ENCODE assay signal across 29 cellular contexts in genomic region chr15:55630921-55631320, GRCh38. TPM values are rescaled to one million over a fixed set of nuclear protein-coding genes. Genes with fewer than 3 reads are reported as not detected.
DNase-seq lines count a peak whose midpoint lies in the region; ATAC-seq, FAIRE-seq and TF ChIP-seq lines count a peak whose summit lies in the region.
"Had no signal": no experiment of that assay in that cellular context is flagged by ENCODE, and none has a peak within 500 bp of the region (broad histone marks: within the 10 kb centered on the region; RNA-seq: fewer than 3 reads in every experiment).

No MANE protein-coding gene starts in this region.

- H3K4me1 ChIP-seq in cardiac muscle cell (ENCODE audit: low read depth) = no peaks in the 10 kb centered on the region
- peaks cover 6% of the 10 kb centered on the region for H3K4me1 ChIP-seq in endothelial cell of umbilical vein (ENCODE audit: control insufficient read depth, extremely low read depth, insufficient read depth, low read length)

- H3K79me2 ChIP-seq in endothelial cell of umbilical vein (ENCODE audit: control insufficient read depth, insufficient read depth, low read length) = no peaks in the 10 kb centered on the region

- H3K27me3 ChIP-seq in cardiac muscle cell (no peaks in the 10 kb centered on the region), endothelial cell of umbilical vein (ENCODE audit: control insufficient read depth in 2 of 2, insufficient read depth in 2 of 2, low read length in 2 of 2) (no peaks in the 10 kb centered on the region)

- peaks cover 20% of the 10 kb centered on the region for H3K4me1 Mint-ChIP-seq in nephron progenitor cell
- peaks cover 2% of the 10 kb centered on the region for H3K4me1 Mint-ChIP-seq in activated CD8-positive, alpha-beta memory T cell treated with anti-CD3 and anti-CD28 coated beads, Interleukin-2, amount 10 ng/mL, durations not matched to agents 7 days and 5 days
- H3K4me1 Mint-ChIP-seq: activated CD4-positive, alpha-beta T cell treated with anti-CD3 and anti-CD28 coated beads, Interleukin-2, amount 10 ng/mL, durations not matched to agents 7 days and 5 days; activated naive CD4-positive, alpha-beta T cell treated with anti-CD3 and anti-CD28 coated beads, Interleukin-2, amount 50 U/mL, for 24 hours; central memory CD8-positive, alpha-beta T cell; nephron had no signal

- POLR2A ChIA-PET in endothelial cell of umbilical vein (lab: Charles Lee) = no interaction called here

- no peaks in the 10 kb centered on the region for H3K9me3 Mint-ChIP-seq in nephron progenitor cell
- no peaks in the 10 kb centered on the region for H3K9me3 Mint-ChIP-seq in activated CD8-positive, alpha-beta memory T cell treated with anti-CD3 and anti-CD28 coated beads, Interleukin-2, amount 10 ng/mL, durations not matched to agents 7 days and 5 days (ENCODE audit: low read depth)
- H3K9me3 Mint-ChIP-seq: activated CD4-positive, alpha-beta T cell treated with anti-CD3 and anti-CD28 coated beads, Interleukin-2, amount 10 ng/mL, durations not matched to agents 7 days and 5 days; activated naive CD4-positive, alpha-beta T cell treated with anti-CD3 and anti-CD28 coated beads, Interleukin-2, amount 50 U/mL, for 24 hours; activated T-helper 1 cell treated with anti-CD3 and anti-CD28 coated beads, Interleukin-12 subunit alpha, Interleukin-12 subunit beta, Interleukin-2, Interleukin-4 antibody, amounts not matched to agents 30 ng/mL and 10 ng/mL and 1 ng/mL, durations not matched to agents 14 hours and 24 hours and 36 hours; central memory CD8-positive, alpha-beta T cell; H9; nephron had no signal

- DNase-seq in cardiac muscle cell (ENCODE audit: low read depth in 1 of 2, low spot score in 1 of 2) (no peak), cardiac septum (ENCODE audit: low spot score) (no peak), endothelial cell of umbilical vein (ENCODE audit: low read depth, low spot score) (peak; percentile 11), nephron progenitor cell (no peak), NCI-H2196 treated with DMSO at 0.1 percent for 48 hours (lab: John Stamatoyannopoulos, UW; ENCODE audit: unreplicated experiment) (no peak)
- DNase-seq in activated CD8-positive, alpha-beta memory T cell treated with anti-CD3 and anti-CD28 coated beads, Interleukin-2, amount 10 ng/mL, durations not matched to agents 7 days and 5 days = no peak
- DNase-seq: activated CD4-positive, alpha-beta T cell treated with anti-CD3 and anti-CD28 coated beads, Interleukin-2, amount 10 ng/mL, durations not matched to agents 7 days and 5 days; COR-L47; DMS79; erythroblast; H9; left ventricle myocardium superior; NCI-H1048; NCI-H1694 treated with DMSO at 0.1 percent for 48 hours; NCI-H226; NCI-H748 treated with DMSO at 0.1 percent for 48 hours; posterior cingulate gyrus; small intestine; stimulated activated CD4-positive, alpha-beta T cell treated with anti-CD3 and anti-CD28 coated beads, Interleukin-1b, Interleukin-23, amount 100 ng/mL, for 48 hours; WERI-Rb-1 had no signal

- H3K9me3 ChIP-seq in cardiac muscle cell (ENCODE audit: low read depth) = no peaks in the 10 kb centered on the region
- H3K9me3 ChIP-seq in endothelial cell of umbilical vein (replicated peaks; ENCODE audit: control insufficient read depth, insufficient read depth, low read length) = no peaks in the 10 kb centered on the region

- no peaks in the 10 kb centered on the region for H4K20me1 ChIP-seq in endothelial cell of umbilical vein (replicated peaks; ENCODE audit: control insufficient read depth, extremely low read depth, insufficient read depth, low read length)

- H3K4me3 ChIP-seq in cardiac muscle cell (no peak overlapping the region), endothelial cell of umbilical vein (replicated peaks in 1 of 3; ENCODE audit: insufficient read depth in 1 of 3, low read depth in 1 of 3, low read length in 3 of 3) (no peak overlapping the region)

- no peak for FAIRE-seq in endothelial cell of umbilical vein (lab: Jason Lieb, UNC)
- FAIRE-seq: A204.1, frontal cortex, islet of Langerhans, small intestine had no signal

- no peak for TF ChIP-seq POLR2A in endothelial cell of umbilical vein (IDR thresholded peaks at IDR 0.05; ENCODE audit: low read depth, low read length)

- H2AFZ ChIP-seq in endothelial cell of umbilical vein (ENCODE audit: low read depth, low read length) = no peak overlapping the region

- TF ChIP-seq CTCF in cardiac muscle cell (IDR thresholded peaks at IDR 0.05; ENCODE audit: low read depth, low read length) (no peak), endothelial cell of umbilical vein (IDR thresholded peaks at IDR 0.05; ENCODE audit: extremely low read depth in 1 of 2, insufficient read depth in 1 of 2, low read depth in 1 of 2, low read length in 2 of 2) (no peak), nephron progenitor cell (IDR thresholded peaks at IDR 0.05) (no peak)

- peak overlapping the region; percentile 96 for H3K27ac Mint-ChIP-seq in nephron progenitor cell
- H3K27ac Mint-ChIP-seq in activated CD8-positive, alpha-beta memory T cell treated with anti-CD3 and anti-CD28 coated beads, Interleukin-2, amount 10 ng/mL, durations not matched to agents 7 days and 5 days = no peak overlapping the region
- H3K27ac Mint-ChIP-seq: activated CD4-positive, alpha-beta T cell treated with anti-CD3 and anti-CD28 coated beads, Interleukin-2, amount 10 ng/mL, durations not matched to agents 7 days and 5 days; activated naive CD4-positive, alpha-beta T cell treated with anti-CD3 and anti-CD28 coated beads, Interleukin-2, amount 50 U/mL, for 24 hours; activated T-helper 1 cell treated with anti-CD3 and anti-CD28 coated beads, Interleukin-12 subunit alpha, Interleukin-12 subunit beta, Interleukin-2, Interleukin-4 antibody, amounts not matched to agents 30 ng/mL and 10 ng/mL and 1 ng/mL, durations not matched to agents 14 hours and 24 hours and 36 hours; H9; nephron had no signal

- H3K27ac ChIP-seq in cardiac muscle cell = peak overlapping the region; percentile 50
- H3K27ac ChIP-seq in endothelial cell of umbilical vein (ENCODE audit: insufficient read depth, low read depth, low read length) = no peak overlapping the region
- H3K27ac ChIP-seq: WERI-Rb-1 had no signal

- peaks cover 79% of the 10 kb centered on the region for H3K36me3 Mint-ChIP-seq in nephron progenitor cell (ENCODE audit: low read depth)
- H3K36me3 Mint-ChIP-seq in activated CD8-positive, alpha-beta memory T cell treated with anti-CD3 and anti-CD28 coated beads, Interleukin-2, amount 10 ng/mL, durations not matched to agents 7 days and 5 days = no peaks in the 10 kb centered on the region
- H3K36me3 Mint-ChIP-seq: activated naive CD4-positive, alpha-beta T cell treated with anti-CD3 and anti-CD28 coated beads, Interleukin-2, amount 50 U/mL, for 24 hours had no signal

- no peak overlapping the region for H3K9ac ChIP-seq in endothelial cell of umbilical vein (replicated peaks; ENCODE audit: extremely low read depth, insufficient read depth, low read length)

- H3K36me3 ChIP-seq in cardiac muscle cell = peaks cover 60% of the 10 kb centered on the region
- no peaks in the 10 kb centered on the region for H3K36me3 ChIP-seq in endothelial cell of umbilical vein (ENCODE audit: control insufficient read depth in 2 of 2, extremely low read depth in 1 of 2, insufficient read depth in 2 of 2, low read length in 2 of 2)

- H3K4me3 Mint-ChIP-seq in nephron progenitor cell = no peak overlapping the region
- H3K4me3 Mint-ChIP-seq in activated CD8-positive, alpha-beta memory T cell treated with anti-CD3 and anti-CD28 coated beads, Interleukin-2, amount 10 ng/mL, durations not matched to agents 7 days and 5 days = no peak overlapping the region
- H3K4me3 Mint-ChIP-seq: activated CD4-positive, alpha-beta T cell treated with anti-CD3 and anti-CD28 coated beads, Interleukin-2, amount 10 ng/mL, durations not matched to agents 7 days and 5 days; activated naive CD4-positive, alpha-beta T cell treated with anti-CD3 and anti-CD28 coated beads, Interleukin-2, amount 50 U/mL, for 24 hours; activated T-helper 1 cell treated with anti-CD3 and anti-CD28 coated beads, Interleukin-12 subunit alpha, Interleukin-12 subunit beta, Interleukin-2, Interleukin-4 antibody, amounts not matched to agents 30 ng/mL and 10 ng/mL and 1 ng/mL, durations not matched to agents 14 hours and 24 hours and 36 hours; central memory CD8-positive, alpha-beta T cell; H9; nephron had no signal

- dilution Hi-C loops in endothelial cell of umbilical vein (cut with MboI; ENCODE audit: extremely low pct_ligation_motif_present, low sequenced_read_pairs) = no loop called here

- no peaks in the 10 kb centered on the region for H3K9me1 ChIP-seq in endothelial cell of umbilical vein (replicated peaks; ENCODE audit: control insufficient read depth, extremely low read depth, insufficient read depth, low read length)

- intact Hi-C loops in cardiac septum (cut with DNase I) = no loop called here
- intact Hi-C loops in endothelial cell of umbilical vein (cut with micrococcal nuclease) = no loop called here

- H3K4me2 ChIP-seq in endothelial cell of umbilical vein (ENCODE audit: insufficient read depth, low read length) = no peak overlapping the region

- no TSS peak for BruUV-seq in endothelial cell of umbilical vein (replicated peaks; lab: Mats Ljungman, UMichigan)

- peaks cover 4% of the 10 kb centered on the region for H3K27me3 Mint-ChIP-seq in nephron progenitor cell (ENCODE audit: low read depth, poor library complexity)
- H3K27me3 Mint-ChIP-seq in activated CD8-positive, alpha-beta memory T cell treated with anti-CD3 and anti-CD28 coated beads, Interleukin-2, amount 10 ng/mL, durations not matched to agents 7 days and 5 days = peaks cover 14% of the 10 kb centered on the region

- CTCF ChIA-PET in endothelial cell of umbilical vein (lab: Charles Lee) = interaction anchor here (0.7 to 3.6 kb wide), 4 partner anchors 10 to 144 kb away, joined by 3 to 11 read pairs (median 4); no protein-coding TSS in a partner anchor
- CTCF ChIA-PET in activated CD8-positive, alpha-beta memory T cell treated with anti-CD3 and anti-CD28 coated beads, Interleukin-2, amount 10 ng/mL, durations not matched to agents 7 days and 5 days (lab: Charles Lee) = interaction anchor here (0.8 to 1.3 kb wide), 2 partner anchors 10 to 105 kb away, joined by 3 read pairs; no protein-coding TSS in a partner anchor

- ATAC-seq in HG03521 (IDR thresholded peaks at IDR 0.05; ENCODE audit: unreplicated experiment) = no peak
- ATAC-seq in GM21390 (IDR thresholded peaks at IDR 0.05; ENCODE audit: unreplicated experiment) = no peak
- ATAC-seq in activated CD8-positive, alpha-beta memory T cell treated with anti-CD3 and anti-CD28 coated beads, Interleukin-2, amount 10 ng/mL, durations not matched to agents 7 days and 5 days = no peak
- ATAC-seq: left ventricle myocardium superior had no signal

RNA-seq across cellular contexts. Expression of gene PYGO1, which starts 42.8 kb away (rescaled TPM):
- total RNA-seq in cardiac muscle cell (7.3 and 10.7 TPM in 2 replicates), cardiac septum (3.1 TPM), endothelial cell of umbilical vein (5.7 and 7.6 TPM in 2 replicates)
- polyA plus RNA-seq in cardiac muscle cell (5.4 and 7.2 TPM in 2 replicates), endothelial cell of umbilical vein (1.4 and 1.9 TPM in 2 replicates)
- polyA plus RNA-seq in endothelial cell of umbilical vein (2011; cell fraction: cytosol; rRNA removed) = 1.7 and 2.0 TPM in 2 replicates
- polyA plus RNA-seq in endothelial cell of umbilical vein (2011; cell fraction: nucleus; rRNA removed) = 3.8 and 4.0 TPM in 2 replicates
- 2.9 and 4.2 TPM in 2 replicates for polyA plus RNA-seq in endothelial cell of umbilical vein (2012)
- polyA minus RNA-seq in endothelial cell of umbilical vein = 6.6 and 7.3 TPM in 2 replicates
- not detected for polyA minus RNA-seq in endothelial cell of umbilical vein (2011; cell fraction: cytosol; rRNA and poly(A)+ RNA removed)
- 3.7 and 5.5 TPM in 2 replicates for polyA minus RNA-seq in endothelial cell of umbilical vein (2011; cell fraction: nucleus; rRNA and poly(A)+ RNA removed)
- total RNA-seq in activated CD8-positive, alpha-beta memory T cell treated with anti-CD3 and anti-CD28 coated beads, Interleukin-2, amount 10 ng/mL, durations not matched to agents 7 days and 5 days = not detected
- total RNA-seq: activated T-helper 1 cell treated with anti-CD3 and anti-CD28 coated beads, Interleukin-12 subunit alpha, Interleukin-12 subunit beta, Interleukin-2, Interleukin-4 antibody, amounts not matched to agents 30 ng/mL and 10 ng/mL and 1 ng/mL, durations not matched to agents 14 hours and 24 hours and 36 hours had no signal
